19 cellular contexts compared by ENCODE assay signal in genomic region chr2:25939257-25939668, GRCh38. TPM values are rescaled to one million over a fixed set of nuclear protein-coding genes. Genes with fewer than 3 reads are reported as not detected.
DNase-seq lines count a peak whose midpoint lies in the region; ATAC-seq and TF ChIP-seq lines count a peak whose summit lies in the region.
"Had no signal": no experiment of that assay in that cellular context is flagged by ENCODE, and none has a peak within 500 bp of the region (broad histone marks: within the 10 kb centered on the region; RNA-seq: fewer than 3 reads in every experiment).

No MANE protein-coding gene starts in this region.

- H3K4me1 Mint-ChIP-seq in Calu3 (ENCODE audit: low read depth, unreplicated experiment), result peaks cover 13% of the 10 kb centered on the region

- H3K9me3 Mint-ChIP-seq in Calu3 (ENCODE audit: low read depth, unreplicated experiment), result no peaks in the 10 kb centered on the region
- H3K9me3 Mint-ChIP-seq: activated CD4-positive, alpha-beta memory T cell treated with anti-CD3 and anti-CD28 coated beads, Interleukin-2, amount 10 ng/mL, durations not matched to agents 7 days and 5 days; activated T-cell treated with anti-CD3 and anti-CD28 coated beads, Interleukin-2, amount 50 U/mL, for 72 hours; stimulated activated naive CD8-positive, alpha-beta T cell treated with anti-CD3 and anti-CD28 coated beads, Interleukin-15, Interleukin-2, amounts not matched to agents 100 ng/mL and 50 ng/mL, for 24 hours had no signal

- CTCF ChIA-PET in Calu3 (lab: Charles Lee), result interaction anchor here (1.0 to 1.3 kb wide), 2 partner anchors 12 to 87 kb away, joined by 3 read pairs; no protein-coding TSS in a partner anchor

- ATAC-seq in psoas muscle (peak in 3 of 4 donors; percentile 20 to 37 (median 32)), HG03159 (IDR thresholded peaks at IDR 0.05; ENCODE audit: unreplicated experiment) (no peak)
- ATAC-seq: activated T-cell treated with anti-CD3 and anti-CD28 coated beads, Interleukin-2, amount 50 U/mL, for 72 hours; Panc1 had no signal

- intact Hi-C loops in Calu3 (cut with micrococcal nuclease; ENCODE audit: unreplicated experiment), result loop anchor here (5.0 kb wide), 1 partner anchor 87 kb away; no protein-coding TSS in a partner anchor
- intact Hi-C loops in psoas muscle (cut with DNase I), result no loop called here

- no TSS peak for BruUV-seq in Calu3 (replicated peaks; lab: Mats Ljungman, UMichigan)

- DNase-seq in Calu3 (peak; percentile 23), right atrium auricular region (ENCODE audit: low spot score) (no peak), psoas muscle (no peak), OCI-M2 (lab: John Stamatoyannopoulos, UW; ENCODE audit: unreplicated experiment) (no peak), DMS153 (lab: John Stamatoyannopoulos, UW) (no peak), OCI-M1 (lab: John Stamatoyannopoulos, UW) (no peak)
- DNase-seq: activated CD4-positive, alpha-beta memory T cell treated with anti-CD3 and anti-CD28 coated beads, Interleukin-2, amount 10 ng/mL, durations not matched to agents 7 days and 5 days; activated T-cell treated with anti-CD3 and anti-CD28 coated beads, Interleukin-2, amount 50 U/mL, for 72 hours; adrenal gland; head of caudate nucleus; NCI-H2081 treated with DMSO at 0.1 percent for 48 hours; stimulated activated CD4-positive, alpha-beta T cell treated with anti-CD3 and anti-CD28 coated beads, Interleukin-12 subunit alpha, Interleukin-12 subunit beta, amount 100 ng/mL, for 4 hours; SW 1271 had no signal

- H3K9me3 ChIP-seq in right atrium auricular region (no peaks in the 10 kb centered on the region), psoas muscle (no peaks in the 10 kb centered on the region)
- H3K9me3 ChIP-seq: adrenal gland, esophagus muscularis mucosa, vagina had no signal

- H3K27me3 ChIP-seq in right atrium auricular region, result no peaks in the 10 kb centered on the region
- no peaks in the 10 kb centered on the region for H3K27me3 ChIP-seq in psoas muscle (ENCODE audit: insufficient read depth in 3 of 3, low read length in 2 of 3)
- H3K27me3 ChIP-seq: adrenal gland, esophagus muscularis mucosa, vagina had no signal

- WGBS in psoas muscle, 3 donors, result 59 to 72% (median 64%) methylated on average over 8 of the region's 8 CpGs

- H3K27ac Mint-ChIP-seq in Calu3 (ENCODE audit: unreplicated experiment), result peak overlapping the region; percentile 70
- H3K27ac Mint-ChIP-seq: activated CD4-positive, alpha-beta memory T cell treated with anti-CD3 and anti-CD28 coated beads, Interleukin-2, amount 10 ng/mL, durations not matched to agents 7 days and 5 days; activated T-cell treated with anti-CD3 and anti-CD28 coated beads, Interleukin-2, amount 50 U/mL, for 72 hours; stimulated activated naive CD8-positive, alpha-beta T cell treated with anti-CD3 and anti-CD28 coated beads, Interleukin-15, Interleukin-2, amounts not matched to agents 100 ng/mL and 50 ng/mL, for 24 hours had no signal

- H3K27ac ChIP-seq in angular gyrus (ENCODE audit: low read depth, low read length), result peak overlapping the region; percentile 48
- peak overlapping the region; percentile 64 to 75 for H3K27ac ChIP-seq in right atrium auricular region
- H3K27ac ChIP-seq in psoas muscle, result peak overlapping the region; percentile 60
- H3K27ac ChIP-seq: adrenal gland, esophagus muscularis mucosa, vagina had no signal

- no peaks in the 10 kb centered on the region for H3K36me3 ChIP-seq in right atrium auricular region
- peaks cover 0 to 3% of the 10 kb centered on the region in 2 donors for H3K36me3 ChIP-seq in psoas muscle (ENCODE audit: insufficient read depth in 1 of 2, low read depth in 1 of 2)
- H3K36me3 ChIP-seq: adrenal gland, vagina had no signal

- H3K4me3 ChIP-seq in right atrium auricular region, result no peak overlapping the region
- H3K4me3 ChIP-seq in psoas muscle, result no peak overlapping the region
- H3K4me3 ChIP-seq: adrenal gland, esophagus muscularis mucosa, vagina had no signal

- H3K4me1 ChIP-seq in right atrium auricular region (peaks cover 0 to 29% of the 10 kb centered on the region in 2 donors), psoas muscle (peaks cover 23% of the 10 kb centered on the region)

- H3K36me3 Mint-ChIP-seq in Calu3 (ENCODE audit: insufficient read depth, unreplicated experiment), result no peaks in the 10 kb centered on the region

- no peaks in the 10 kb centered on the region for H3K27me3 Mint-ChIP-seq in Calu3 (ENCODE audit: unreplicated experiment)
- H3K27me3 Mint-ChIP-seq: activated CD4-positive, alpha-beta memory T cell treated with anti-CD3 and anti-CD28 coated beads, Interleukin-2, amount 10 ng/mL, durations not matched to agents 7 days and 5 days; stimulated activated naive CD8-positive, alpha-beta T cell treated with anti-CD3 and anti-CD28 coated beads, Interleukin-15, Interleukin-2, amounts not matched to agents 100 ng/mL and 50 ng/mL, for 24 hours had no signal

- TF ChIP-seq CTCF in Calu3 (IDR thresholded peaks at IDR 0.05; ENCODE audit: unreplicated experiment) (no peak), right atrium auricular region (IDR thresholded peaks at IDR 0.05) (no peak), psoas muscle (IDR thresholded peaks at IDR 0.05) (no peak)

- H3K4me3 Mint-ChIP-seq in Calu3 (ENCODE audit: low read depth, unreplicated experiment), result peak overlapping the region; percentile 19
- H3K4me3 Mint-ChIP-seq: activated CD4-positive, alpha-beta memory T cell treated with anti-CD3 and anti-CD28 coated beads, Interleukin-2, amount 10 ng/mL, durations not matched to agents 7 days and 5 days; activated T-cell treated with anti-CD3 and anti-CD28 coated beads, Interleukin-2, amount 50 U/mL, for 72 hours; stimulated activated naive CD8-positive, alpha-beta T cell treated with anti-CD3 and anti-CD28 coated beads, Interleukin-15, Interleukin-2, amounts not matched to agents 100 ng/mL and 50 ng/mL, for 24 hours had no signal

RNA-seq across cellular contexts. Expression of gene KIF3C, which starts 43.0 kb away (rescaled TPM):
- total RNA-seq in Calu3 (2022), result 3.6 and 4.2 TPM in 2 replicates
- 1 to 10 TPM; 3.3 to 3.5 TPM for total RNA-seq in right atrium auricular region
- 1 to 10 TPM; 1.3 to 3.3 (median 1.8) TPM for total RNA-seq in psoas muscle
- polyA plus RNA-seq in psoas muscle, result 1 to 10 TPM in 2 of 3 donors, under 1 TPM in 1; 0.82 to 2.9 (median 1.7) TPM
